ENCODE assay signal across 10 cellular contexts in genomic region chr15:95024388-95024787, GRCh38.
DNase-seq lines count a peak whose midpoint lies in the region; ATAC-seq and TF ChIP-seq lines count a peak whose summit lies in the region.
"Had no signal": no experiment of that assay in that cellular context is flagged by ENCODE, and none has a peak within 500 bp of the region (broad histone marks: within the 10 kb centered on the region; RNA-seq: fewer than 3 reads in every experiment).

No MANE protein-coding gene starts in this region.

- H3K27me3 ChIP-seq in heart right ventricle (no peaks in the 10 kb centered on the region), uterus (no peaks in the 10 kb centered on the region), body of pancreas (no peaks in the 10 kb centered on the region)

- H3K27ac ChIP-seq in heart right ventricle = peak overlapping the region in 1 of 10 donors; percentile 6
- no peak overlapping the region for H3K27ac ChIP-seq in RWPE1
- H3K27ac ChIP-seq in uterus = no peak overlapping the region
- no peak overlapping the region for H3K27ac ChIP-seq in body of pancreas

- peaks cover 0 to 11% (median 0%) of the 10 kb centered on the region in 11 donors for H3K9me3 ChIP-seq in heart right ventricle
- H3K9me3 ChIP-seq in uterus = no peaks in the 10 kb centered on the region
- no peaks in the 10 kb centered on the region for H3K9me3 ChIP-seq in body of pancreas

- intact Hi-C loops in heart right ventricle (cut with DNase I) (loop anchor here in 5 of 10 donors (10.0 kb wide), 6 partner anchors 140 to 1320 kb away; partner anchors contain the start of gene NR2F2 (in 1 of the 5)), Right ventricle myocardium superior (cut with DNase I) (no loop called here), uterus (cut with DNase I; ENCODE audit: low total_unique reads) (no loop called here), body of pancreas (cut with DNase I) (no loop called here)

- WGBS in heart right ventricle, 2 donors = 48 to 53% methylated on average over 2 of the region's 2 CpGs
- 15 to 19% methylated on average over 2 of the region's 2 CpGs for WGBS in body of pancreas, 2 donors

- DNase-seq in heart right ventricle (no peak), Right ventricle myocardium superior (no peak), RWPE1 (ENCODE audit: low spot score) (peak; percentile 5), fibroblast of the conjunctiva (ENCODE audit: low read depth) (peak; percentile 20), uterus (no peak), body of pancreas (no peak), NCI-H128 (lab: John Stamatoyannopoulos, UW; ENCODE audit: unreplicated experiment) (no peak)
- DNase-seq: activated CD4-positive, CD25-positive, alpha-beta regulatory T cell treated with anti-CD3 and anti-CD28 coated beads, Interleukin-2, amount 50 U/mL, for 72 hours; DMS79 treated with DMSO at 0.1 percent for 48 hours had no signal

- no peaks in the 10 kb centered on the region for H3K36me3 ChIP-seq in heart right ventricle
- H3K36me3 ChIP-seq in uterus = no peaks in the 10 kb centered on the region
- no peaks in the 10 kb centered on the region for H3K36me3 ChIP-seq in body of pancreas (replicated peaks in 1 of 2; ENCODE audit: insufficient read depth in 1 of 2, low read depth in 2 of 2)

- POLR2A ChIA-PET in RWPE1 (lab: Yijun Ruan, JAX; ENCODE audit: low non-redundant PET) = no interaction called here

- H3K4me3 ChIP-seq in heart right ventricle (no peak overlapping the region), uterus (no peak overlapping the region), body of pancreas (no peak overlapping the region)

- ATAC-seq in heart right ventricle (peak in 4 of 8 donors; percentile 23 to 59 (median 36)), Right ventricle myocardium superior (ENCODE audit: poor library complexity) (no peak), body of pancreas (no peak), HG02884 (IDR thresholded peaks at IDR 0.05; ENCODE audit: unreplicated experiment) (no peak)

- H3K4me1 ChIP-seq in heart right ventricle (peaks cover 0 to 1% (median under 1%) of the 10 kb centered on the region in 9 donors), uterus (no peaks in the 10 kb centered on the region), body of pancreas (no peaks in the 10 kb centered on the region)

- TF ChIP-seq CTCF in heart right ventricle (IDR thresholded peaks at IDR 0.05) = peak in 8 of 9 donors; percentile 6 to 57 (median 42)
- TF ChIP-seq CTCF in RWPE1 (conservative IDR thresholded peaks at IDR 0.05; ENCODE audit: low read depth) = peak; percentile 33
- TF ChIP-seq CTCF in uterus (IDR thresholded peaks at IDR 0.05) = peak; percentile 24 to 29 (median 24)
- peak in 2 of 7 experiments; percentile 11 for TF ChIP-seq CTCF in body of pancreas (IDR thresholded peaks at IDR 0.05)

- no peak for TF ChIP-seq POLR2A in uterus (IDR thresholded peaks at IDR 0.05)
- no peak for TF ChIP-seq POLR2A in body of pancreas (IDR thresholded peaks at IDR 0.05)

- CTCF ChIA-PET in RWPE1 (lab: Yijun Ruan, JAX) = interaction anchor here (0.6 kb wide), 1 partner anchor 363 kb away, joined by 3 read pairs; no protein-coding TSS in a partner anchor

Comparison
In these comparisons a context has a peak if more than half of its experiments do, and no peak if none do; other contexts are left out.
1. DNase-seq: peak in RWPE1 (single experiment) and fibroblast of the conjunctiva (single experiment); none in heart right ventricle (0 of 2), Right ventricle myocardium superior (single experiment), uterus (0 of 2), body of pancreas (0 of 4) and NCI-H128 (single experiment).